Comparison of ENCODE assay signal across 10 cellular contexts in the genomic region with DNA sequence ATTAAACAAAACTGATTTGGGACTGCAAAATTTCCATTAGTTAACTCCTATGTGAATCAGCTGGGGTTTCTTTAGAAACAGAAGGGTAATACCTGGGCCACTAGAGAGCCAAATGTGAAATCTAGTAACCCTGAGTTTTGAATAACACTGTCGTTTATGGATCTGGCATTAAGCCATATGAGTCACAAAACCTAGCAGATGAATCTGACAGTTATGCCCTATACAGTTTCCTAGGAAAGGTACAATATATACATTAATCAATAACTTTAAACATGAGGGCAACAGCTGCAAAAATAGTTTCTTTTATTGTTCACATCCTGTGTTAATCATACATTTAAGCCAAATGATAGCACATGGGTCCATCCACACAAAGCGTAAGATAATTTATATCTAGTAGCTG. TPM values are rescaled to one million over a fixed set of nuclear protein-coding genes. Genes with fewer than 3 reads are reported as not detected.
DNase-seq lines count a peak whose midpoint lies in the region; ATAC-seq and TF ChIP-seq lines count a peak whose summit lies in the region.
"Had no signal": no experiment of that assay in that cellular context is flagged by ENCODE, and none has a peak within 500 bp of the region (broad histone marks: within the 10 kb centered on the region; RNA-seq: fewer than 3 reads in every experiment).

No MANE protein-coding gene starts in this region.

- no peak overlapping the region for H4K8ac ChIP-seq in neuronal stem cell (ENCODE audit: low read depth, low read length)

- CTCF ChIA-PET in OCI-LY7 (lab: Charles Lee; ENCODE audit: unreplicated experiment): no interaction called here

- H3K27me3 ChIP-seq in psoas muscle (ENCODE audit: insufficient read depth in 3 of 3, low read length in 2 of 3) (no peaks in the 10 kb centered on the region), neuronal stem cell (ENCODE audit: control insufficient read depth in 3 of 3, insufficient read depth in 3 of 3, low read depth in 1 of 3, low read length in 3 of 3) (no peaks in the 10 kb centered on the region)

- H3K4me1 ChIP-seq in psoas muscle (peaks cover 57% of the 10 kb centered on the region), OCI-LY7 (ENCODE audit: insufficient read depth, low read length, poor library complexity, severe bottlenecking) (no peaks in the 10 kb centered on the region), neuronal stem cell (ENCODE audit: control insufficient read depth in 2 of 2, insufficient read depth in 1 of 2, low read depth in 1 of 2, low read length in 2 of 2) (peaks cover 2 to 12% of the 10 kb centered on the region in 2 donors)

- H2BK120ac ChIP-seq in neuronal stem cell (ENCODE audit: low read depth, low read length): no peak overlapping the region

- BruUV-seq in OCI-LY7 (replicated peaks; lab: Mats Ljungman, UMichigan): no TSS peak

- H3K36me3 ChIP-seq in psoas muscle (ENCODE audit: insufficient read depth in 1 of 2, low read depth in 1 of 2) (no peaks in the 10 kb centered on the region), OCI-LY7 (ENCODE audit: insufficient read depth, low read length) (no peaks in the 10 kb centered on the region), neuronal stem cell (replicated peaks in 1 of 2; ENCODE audit: control insufficient read depth in 2 of 2, insufficient read depth in 2 of 2, low read length in 2 of 2) (no peaks in the 10 kb centered on the region)

- H4K91ac ChIP-seq in neuronal stem cell (ENCODE audit: low read depth, low read length, poor library complexity): no peak overlapping the region

- H3K4me2 ChIP-seq in OCI-LY7 (ENCODE audit: low read length): no peak overlapping the region
- H3K4me2 ChIP-seq in neuronal stem cell (ENCODE audit: insufficient read depth, low read length, poor library complexity, severe bottlenecking): no peak overlapping the region

- H3K9ac ChIP-seq in neuronal stem cell (ENCODE audit: low read depth, low read length, poor library complexity): no peak overlapping the region

- 38 to 45% (median 44%) methylated on average over 2 of the region's 2 CpGs for WGBS in psoas muscle, 3 donors
- WGBS in neuronal stem cell (ENCODE audit: extremely low coverage in 2 of 2, insufficient read length in 2 of 2, insufficient replicate concordance in 1 of 2), 2 donors: no CpG with 5 or more reads among the region's 2 CpGs

- H3K4ac ChIP-seq in neuronal stem cell (ENCODE audit: low read length): no peak overlapping the region

- H3K23ac ChIP-seq in neuronal stem cell (ENCODE audit: low read depth, low read length, poor library complexity): no peak overlapping the region

- H3K79me2 ChIP-seq in OCI-LY7 (ENCODE audit: insufficient read depth, low read depth, low read length): no peaks in the 10 kb centered on the region

- H2AFZ ChIP-seq in OCI-LY7 (ENCODE audit: low read length): no peak overlapping the region
- H2AFZ ChIP-seq in neuronal stem cell (ENCODE audit: low read length): no peak overlapping the region

- no peak overlapping the region for H2BK5ac ChIP-seq in neuronal stem cell (ENCODE audit: low read length)

- intact Hi-C loops in psoas muscle (cut with DNase I): loop anchor here in 1 of 2 donors (5.0 kb wide), 1 partner anchor 45 kb away; no protein-coding TSS in a partner anchor
- intact Hi-C loops in OCI-LY7 (cut with micrococcal nuclease; ENCODE audit: unreplicated experiment): no loop called here

- H3K79me1 ChIP-seq in neuronal stem cell (ENCODE audit: low read depth, low read length): no peaks in the 10 kb centered on the region

- H3K9me3 ChIP-seq in psoas muscle (no peaks in the 10 kb centered on the region), OCI-LY7 (ENCODE audit: low read length) (no peaks in the 10 kb centered on the region), neuronal stem cell (replicated peaks in 1 of 2; ENCODE audit: control insufficient read depth in 2 of 2, insufficient read depth in 1 of 2, low read depth in 1 of 2, low read length in 2 of 2) (no peaks in the 10 kb centered on the region)

- H2BK12ac ChIP-seq in neuronal stem cell (ENCODE audit: low read length): no peak overlapping the region

- POLR2A ChIA-PET in OCI-LY7 (lab: Charles Lee): no interaction called here

- H4K20me1 ChIP-seq in OCI-LY7 (ENCODE audit: insufficient read depth, low read length): no peaks in the 10 kb centered on the region

- ATAC-seq in GM21619 (IDR thresholded peaks at IDR 0.05; ENCODE audit: unreplicated experiment) (peak; percentile 67), SK-N-SH treated with all-trans-retinoic acid at 6 μM for 48 hours (peak; percentile 25; the same call in 1 of the 3 replicates), psoas muscle (peak; percentile 51 to 79 (median 67)), HG02840 (IDR thresholded peaks at IDR 0.05; ENCODE audit: low FRiP score, unreplicated experiment) (no peak)
- ATAC-seq: activated CD8-positive, alpha-beta T cell treated with anti-CD3 and anti-CD28 coated beads for 36 hours had no signal

- H3K27ac ChIP-seq in psoas muscle: peak overlapping the region; percentile 30
- no peak overlapping the region for H3K27ac ChIP-seq in OCI-LY7 (ENCODE audit: low read depth, low read length, poor library complexity, severe bottlenecking)
- H3K27ac ChIP-seq in neuronal stem cell (replicated peaks; ENCODE audit: low read length): no peak overlapping the region

- H3K9me2 ChIP-seq in OCI-LY7 (ENCODE audit: insufficient read depth, low read length): no peaks in the 10 kb centered on the region

- H3K18ac ChIP-seq in neuronal stem cell (ENCODE audit: low read length): no peak overlapping the region

- DNase-seq in NCI-H1105 treated with DMSO at 0.1 percent for 48 hours (lab: John Stamatoyannopoulos, UW): peak; percentile 67
- no peak for DNase-seq in psoas muscle
- DNase-seq in activated gamma-delta T cell (lab: John Stamatoyannopoulos, UW): no peak
- DNase-seq in OCI-LY7 (ENCODE audit: low spot score): no peak
- DNase-seq in neuronal stem cell (ENCODE audit: low spot score): no peak
- DNase-seq: activated CD8-positive, alpha-beta T cell treated with anti-CD3 and anti-CD28 coated beads for 36 hours; kidney had no signal

- H3K4me3 ChIP-seq in psoas muscle: no peak overlapping the region
- H3K4me3 ChIP-seq in OCI-LY7 (ENCODE audit: low read depth, low read length, poor library complexity, severe bottlenecking): no peak overlapping the region
- no peak overlapping the region for H3K4me3 ChIP-seq in neuronal stem cell (ENCODE audit: low read length in 2 of 2)

- TF ChIP-seq CTCF in psoas muscle (IDR thresholded peaks at IDR 0.05) (no peak), OCI-LY7 (conservative IDR thresholded peaks at IDR 0.05; ENCODE audit: low read length) (no peak)

- no peak overlapping the region for H3K14ac ChIP-seq in neuronal stem cell (ENCODE audit: low read length)

- H2AK5ac ChIP-seq in neuronal stem cell (ENCODE audit: low read depth, low read length): no peak overlapping the region

- no peak overlapping the region for H2BK15ac ChIP-seq in neuronal stem cell (ENCODE audit: low read length)

TF ChIP-seq in SK-N-SH treated with all-trans-retinoic acid at 6 μM for 48 hours, 23 proteins besides CTCF, POLR2A, EP300 and RAD21 (continues in another document):
- no peak for TF ChIP-seq ESRRG (CRISPR knock-in tag; IDR thresholded peaks at IDR 0.05)
- no peak for TF ChIP-seq CSDC2 (CRISPR knock-in tag; IDR thresholded peaks at IDR 0.05)
- TF ChIP-seq GLIS3 (CRISPR knock-in tag; IDR thresholded peaks at IDR 0.05): no peak
- TF ChIP-seq, protein P1, sequence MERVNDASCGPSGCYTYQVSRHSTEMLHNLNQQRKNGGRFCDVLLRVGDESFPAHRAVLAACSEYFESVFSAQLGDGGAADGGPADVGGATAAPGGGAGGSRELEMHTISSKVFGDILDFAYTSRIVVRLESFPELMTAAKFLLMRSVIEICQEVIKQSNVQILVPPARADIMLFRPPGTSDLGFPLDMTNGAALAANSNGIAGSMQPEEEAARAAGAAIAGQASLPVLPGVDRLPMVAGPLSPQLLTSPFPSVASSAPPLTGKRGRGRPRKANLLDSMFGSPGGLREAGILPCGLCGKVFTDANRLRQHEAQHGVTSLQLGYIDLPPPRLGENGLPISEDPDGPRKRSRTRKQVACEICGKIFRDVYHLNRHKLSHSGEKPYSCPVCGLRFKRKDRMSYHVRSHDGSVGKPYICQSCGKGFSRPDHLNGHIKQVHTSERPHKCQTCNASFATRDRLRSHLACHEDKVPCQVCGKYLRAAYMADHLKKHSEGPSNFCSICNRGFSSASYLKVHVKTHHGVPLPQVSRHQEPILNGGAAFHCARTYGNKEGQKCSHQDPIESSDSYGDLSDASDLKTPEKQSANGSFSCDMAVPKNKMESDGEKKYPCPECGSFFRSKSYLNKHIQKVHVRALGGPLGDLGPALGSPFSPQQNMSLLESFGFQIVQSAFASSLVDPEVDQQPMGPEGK (CRISPR knock-in tag; IDR thresholded peaks at IDR 0.05; ENCODE audit: borderline replicate concordance): no peak
- no peak for TF ChIP-seq PPARA (CRISPR knock-in tag; IDR thresholded peaks at IDR 0.05; ENCODE audit: borderline replicate concordance)
- TF ChIP-seq, protein P2, sequence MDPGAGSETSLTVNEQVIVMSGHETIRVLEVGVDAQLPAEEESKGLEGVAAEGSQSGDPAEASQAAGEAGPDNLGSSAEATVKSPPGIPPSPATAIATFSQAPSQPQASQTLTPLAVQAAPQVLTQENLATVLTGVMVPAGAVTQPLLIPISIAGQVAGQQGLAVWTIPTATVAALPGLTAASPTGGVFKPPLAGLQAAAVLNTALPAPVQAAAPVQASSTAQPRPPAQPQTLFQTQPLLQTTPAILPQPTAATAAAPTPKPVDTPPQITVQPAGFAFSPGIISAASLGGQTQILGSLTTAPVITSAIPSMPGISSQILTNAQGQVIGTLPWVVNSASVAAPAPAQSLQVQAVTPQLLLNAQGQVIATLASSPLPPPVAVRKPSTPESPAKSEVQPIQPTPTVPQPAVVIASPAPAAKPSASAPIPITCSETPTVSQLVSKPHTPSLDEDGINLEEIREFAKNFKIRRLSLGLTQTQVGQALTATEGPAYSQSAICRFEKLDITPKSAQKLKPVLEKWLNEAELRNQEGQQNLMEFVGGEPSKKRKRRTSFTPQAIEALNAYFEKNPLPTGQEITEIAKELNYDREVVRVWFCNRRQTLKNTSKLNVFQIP (CRISPR knock-in tag; IDR thresholded peaks at IDR 0.05; ENCODE audit: borderline replicate concordance, low read depth): no peak
- TF ChIP-seq ISL1 (CRISPR knock-in tag; IDR thresholded peaks at IDR 0.05): no peak
- TF ChIP-seq ZFP3 (CRISPR knock-in tag; IDR thresholded peaks at IDR 0.05): no peak

RNA-seq across cellular contexts. Expression of a gene that starts 56.9 kb away (rescaled TPM):
- total RNA-seq in psoas muscle (100 to 1,000 TPM in 3 of 4 donors, 10 to 100 TPM in 1; 99.1 to 279 (median 191) TPM), OCI-LY7 (2022) (not detected in 2 replicates)
- 100 to 1,000 TPM in 2 of 3 donors, 10 to 100 TPM in 1; 29.5 to 193 (median 139) TPM for polyA plus RNA-seq in psoas muscle
- not detected in 2 replicates for total RNA-seq in OCI-LY7 (2014; rRNA removed; shearing (Covaris generic))
- polyA plus RNA-seq in neuronal stem cell (2013, experiment 1 of 2): 64.4 TPM
- polyA plus RNA-seq in neuronal stem cell (2013, experiment 2 of 2): 66.9 TPM

Comparison
In these comparisons a context has a peak if more than half of its experiments do, and no peak if none do; other contexts are left out.
1. RNA of a gene that starts 56.9 kb away (total RNA-seq): 99.1 to 279 TPM in psoas muscle; not detected in OCI-LY7; every median in the first group is over 10 times any median in the second.